In the genomic region with DNA sequence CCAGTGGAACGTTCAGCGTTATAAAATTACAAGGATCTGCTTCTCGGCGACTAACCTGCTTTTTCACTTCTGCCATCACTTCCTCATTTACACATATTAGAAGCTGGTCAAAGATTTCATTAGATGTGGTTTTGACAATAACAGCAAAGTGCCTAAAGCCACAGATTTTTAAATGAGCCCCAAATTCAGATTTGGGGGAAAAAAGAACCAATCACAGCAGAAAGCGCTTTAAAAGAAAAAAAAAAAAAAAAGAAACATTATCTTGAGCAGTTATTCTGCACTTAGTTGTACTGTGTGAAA, we compare ENCODE assay signal across 9 cellular contexts.
A peak's percentile ranks its signal among the peaks of the same experiment; 100 is the strongest.
DNase-seq lines count a peak whose midpoint lies in the region; ATAC-seq and TF ChIP-seq lines count a peak whose summit lies in the region.
"Had no signal": no experiment of that assay in that cellular context is flagged by ENCODE, and none has a peak within 500 bp of the region (broad histone marks: within the 10 kb centered on the region; RNA-seq: fewer than 3 reads in every experiment).

No MANE protein-coding gene starts in this region.

- peaks cover 92% of the 10 kb centered on the region for H3K4me1 ChIP-seq in GM23338 (ENCODE audit: insufficient read depth)
- H3K4me1 ChIP-seq in SJCRH30: no peaks in the 10 kb centered on the region; the same call in 1 of the 2 replicates
- no peaks in the 10 kb centered on the region for H3K4me1 ChIP-seq in mucosa of rectum (ENCODE audit: control insufficient read depth in 2 of 2, insufficient read depth in 2 of 2, low read length in 2 of 2)

- peak overlapping the region in 1 of 2 donors; percentile 26 for H3K9ac ChIP-seq in mucosa of rectum (ENCODE audit: low read depth in 1 of 2, low read length in 2 of 2)

- no peak for TF ChIP-seq CTCF in GM23338 (conservative IDR thresholded peaks at IDR 0.05; ENCODE audit: low read depth in 2 of 2)

- no peak overlapping the region for H2AFZ ChIP-seq in GM23338

- peak overlapping the region; percentile 17; the same call in 1 of the 2 replicates for H3K4me3 ChIP-seq in GM23338
- H3K4me3 ChIP-seq in SJCRH30: 0 out of 2 replicates have a peak overlapping the region, but pooled peaks have one; percentile 7
- peak overlapping the region in 1 of 2 donors; percentile 4 for H3K4me3 ChIP-seq in mucosa of rectum (ENCODE audit: low read length in 2 of 2)

- ATAC-seq in GM23338: no peak

- peak overlapping the region; percentile 84 for H3K27ac Mint-ChIP-seq in GM23338
- H3K27ac Mint-ChIP-seq: T-helper 1 cell treated with Interleukin-12 subunit alpha and Interleukin-12 subunit beta and Interleukin-4 antibody, amounts not matched to agents 30 μg/mL and 1 μg/mL, for 36 hours had no signal

- peaks cover 90% of the 10 kb centered on the region for H3K4me1 Mint-ChIP-seq in GM23338

- H3K36me3 ChIP-seq in GM23338 (ENCODE audit: insufficient read depth): no peaks in the 10 kb centered on the region
- no peaks in the 10 kb centered on the region for H3K36me3 ChIP-seq in SJCRH30
- H3K36me3 ChIP-seq in mucosa of rectum (ENCODE audit: control insufficient read depth in 2 of 2, insufficient read depth in 2 of 2, low read length in 2 of 2): no peaks in the 10 kb centered on the region

- H3F3A ChIP-seq in GM23338 (replicated peaks; ENCODE audit: low read depth): no peaks in the 10 kb centered on the region

- H3K27me3 ChIP-seq in GM23338 (ENCODE audit: insufficient read depth) (no peaks in the 10 kb centered on the region), SJCRH30 (no peaks in the 10 kb centered on the region), mucosa of rectum (ENCODE audit: control insufficient read depth in 2 of 2, insufficient read depth in 2 of 2, low read length in 2 of 2) (no peaks in the 10 kb centered on the region)

- peaks cover 11% of the 10 kb centered on the region for H3K27me3 Mint-ChIP-seq in GM23338 (ENCODE audit: insufficient read depth, low read depth, poor library complexity)

- H3K4me3 Mint-ChIP-seq in GM23338: peak overlapping the region; percentile 52; the same call in 2 of the 3 replicates
- H3K4me3 Mint-ChIP-seq: T-helper 1 cell treated with Interleukin-12 subunit alpha and Interleukin-12 subunit beta and Interleukin-4 antibody, amounts not matched to agents 30 μg/mL and 1 μg/mL, for 36 hours had no signal

- DNase-seq in GM04503 (ENCODE audit: low read depth) (peak; percentile 31), GM23338 (ENCODE audit: low spot score) (no peak), SJCRH30 (no peak), kidney tubule cell (ENCODE audit: low spot score) (no peak), COLO668 (lab: John Stamatoyannopoulos, UW; ENCODE audit: unreplicated experiment) (no peak), OCI-M2 (lab: John Stamatoyannopoulos, UW; ENCODE audit: unreplicated experiment) (no peak), activated gamma-delta T cell (lab: John Stamatoyannopoulos, UW) (no peak)

- H3K79me2 ChIP-seq in GM23338 (replicated peaks; ENCODE audit: insufficient read depth): peaks cover 89% of the 10 kb centered on the region

- no peaks in the 10 kb centered on the region for H3K9me2 ChIP-seq in GM23338 (ENCODE audit: insufficient read depth)

- H3K9me3 ChIP-seq in SJCRH30 (replicated peaks) (no peaks in the 10 kb centered on the region), mucosa of rectum (ENCODE audit: control insufficient read depth in 2 of 2, low read length in 2 of 2) (no peaks in the 10 kb centered on the region)

- H3K9me3 Mint-ChIP-seq in GM23338: no peaks in the 10 kb centered on the region
- H3K9me3 Mint-ChIP-seq: T-helper 1 cell treated with Interleukin-12 subunit alpha and Interleukin-12 subunit beta and Interleukin-4 antibody, amounts not matched to agents 30 μg/mL and 1 μg/mL, for 36 hours had no signal

- no peaks in the 10 kb centered on the region for H4K20me1 ChIP-seq in GM23338 (replicated peaks; ENCODE audit: insufficient read depth)

- peak overlapping the region; percentile 61 for H3K4me2 ChIP-seq in GM23338

- H3K36me3 Mint-ChIP-seq in GM23338 (ENCODE audit: low read depth): no peaks in the 10 kb centered on the region

- H3K27ac ChIP-seq in GM23338 (ENCODE audit: low read depth) (peak overlapping the region; percentile 90), SJCRH30 (no peak overlapping the region), mucosa of rectum (ENCODE audit: low read depth in 2 of 2, low read length in 2 of 2) (peak overlapping the region; percentile 29 to 57)

TF ChIP-seq in GM23338, 12 proteins besides CTCF, POLR2A, EP300 and RAD21 (continues in another document):
- TF ChIP-seq EZH2phosphoT487 (IDR thresholded peaks at IDR 0.05; ENCODE audit: unreplicated experiment) (no peak), REST (IDR thresholded peaks at IDR 0.05; ENCODE audit: unreplicated experiment) (no peak), ZNF114 (CRISPR knock-in tag; IDR thresholded peaks at IDR 0.05) (no peak), STAT1 (IDR thresholded peaks at IDR 0.05; ENCODE audit: unreplicated experiment) (no peak), ZNF331 (CRISPR knock-in tag; IDR thresholded peaks at IDR 0.05; ENCODE audit: low read depth) (no peak)
